15 cellular contexts compared by ENCODE assay signal in the genomic region with DNA sequence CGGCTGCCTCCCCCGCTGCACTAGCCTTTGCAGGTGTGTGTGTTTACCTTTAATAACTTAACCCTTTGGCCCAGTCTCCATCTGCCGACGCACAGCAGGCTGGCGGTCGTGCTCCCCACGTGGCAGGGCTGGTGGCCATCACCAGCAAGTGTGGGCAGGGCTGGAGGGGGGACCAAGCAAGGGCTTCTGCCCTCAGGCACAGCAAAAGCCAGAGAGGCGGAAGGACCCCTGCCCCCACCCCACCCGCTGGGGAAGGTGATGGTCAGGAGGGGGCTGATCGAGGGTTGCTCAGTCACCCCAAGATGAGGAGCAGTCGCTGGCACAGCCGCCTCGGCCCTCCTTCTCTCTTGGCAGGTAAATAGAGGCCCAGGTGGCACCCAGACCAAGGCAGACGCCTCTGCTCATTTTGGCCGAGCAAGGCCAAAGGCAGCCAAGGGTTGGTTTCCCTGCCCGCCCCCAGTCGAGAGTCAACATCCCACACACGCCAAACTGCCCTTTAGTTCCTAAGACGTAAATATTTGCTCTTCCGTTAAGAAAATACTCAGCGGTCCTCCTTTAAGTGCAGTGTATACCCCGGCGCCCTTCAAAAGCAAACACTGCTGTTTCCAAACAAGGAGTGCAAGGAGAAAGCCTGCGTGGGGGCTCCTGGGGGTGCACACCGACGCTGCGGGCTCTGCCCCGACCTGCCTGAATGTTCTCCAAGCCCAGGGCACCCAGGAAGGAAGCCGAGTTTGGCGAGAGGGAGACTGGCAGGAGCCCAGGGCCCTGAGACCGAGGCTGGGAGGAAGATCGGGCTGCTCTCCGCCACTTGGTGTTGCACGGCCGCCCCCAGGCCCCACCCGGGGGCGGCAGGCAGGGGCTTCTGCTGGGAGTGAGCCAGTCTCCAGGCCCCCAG.
DNase-seq lines count a peak whose midpoint lies in the region; ATAC-seq and TF ChIP-seq lines count a peak whose summit lies in the region.
"Had no signal": no experiment of that assay in that cellular context is flagged by ENCODE, and none has a peak within 500 bp of the region (broad histone marks: within the 10 kb centered on the region; RNA-seq: fewer than 3 reads in every experiment).

No MANE protein-coding gene starts in this region.

- H3K9me3 ChIP-seq in MM.1S (replicated peaks; ENCODE audit: insufficient read depth, low read length) = no peaks in the 10 kb centered on the region
- H3K9me3 ChIP-seq: psoas muscle had no signal

- peak; percentile 78 for DNase-seq in DMS79 treated with DMSO at 0.1 percent for 48 hours (lab: John Stamatoyannopoulos, UW)
- DNase-seq in NCI-H2196 treated with DMSO at 0.1 percent for 48 hours (lab: John Stamatoyannopoulos, UW; ENCODE audit: unreplicated experiment) = peak; percentile 83
- no peak for DNase-seq in epithelial cell of prostate (ENCODE audit: low read depth, low spot score)
- DNase-seq in NCI-H82 (lab: John Stamatoyannopoulos, UW) = no peak
- DNase-seq in KG1 (lab: John Stamatoyannopoulos, UW) = no peak
- no peak for DNase-seq in MM.1S
- DNase-seq: amniotic stem cell; DND-41; HCEC 1CT; NCI-H2227 treated with DMSO at 0.1 percent for 48 hours; stimulated activated CD4-positive, alpha-beta T cell treated with anti-CD3 and anti-CD28 coated beads, Interleukin-4, amount 100 ng/mL, for 24 hours; stimulated activated naive CD8-positive, alpha-beta T cell treated with anti-CD3 and anti-CD28 coated beads, Interleukin-15, amount 100 ng/mL, for 72 hours had no signal

- H3K9me2 ChIP-seq in MM.1S (replicated peaks; ENCODE audit: insufficient read depth, low read length) = no peaks in the 10 kb centered on the region

- TF ChIP-seq CTCF in MM.1S (IDR thresholded peaks at IDR 0.05; ENCODE audit: low read length) = no peak

- H2AFZ ChIP-seq in MM.1S (ENCODE audit: low read length) = no peak overlapping the region

- H3K4me2 ChIP-seq in MM.1S (ENCODE audit: low read depth, low read length) = no peak overlapping the region

- H3K4me1 ChIP-seq in rectal smooth muscle tissue (ENCODE audit: control insufficient read depth, insufficient read depth, low read length) (no peaks in the 10 kb centered on the region), MM.1S (ENCODE audit: low read length) (0 out of 2 replicates have a peak, but pooled peaks cover under 1% of the 10 kb centered on the region)

- H3K79me2 ChIP-seq in MM.1S (ENCODE audit: low read length) = no peaks in the 10 kb centered on the region

- H4K20me1 ChIP-seq in MM.1S (ENCODE audit: insufficient read depth, low read length) = no peaks in the 10 kb centered on the region

- no peaks in the 10 kb centered on the region for H3K27me3 ChIP-seq in rectal smooth muscle tissue (ENCODE audit: control insufficient read depth, insufficient read depth, low read length)
- 0 out of 2 replicates have a peak, but pooled peaks cover 6% of the 10 kb centered on the region for H3K27me3 ChIP-seq in MM.1S (replicated peaks; ENCODE audit: insufficient read depth, low read length)

- H3K27ac ChIP-seq in epithelial cell of prostate (peak overlapping the region; percentile 31), rectal smooth muscle tissue (ENCODE audit: low read depth, low read length) (no peak overlapping the region), MM.1S (ENCODE audit: low read length) (no peak overlapping the region)
- H3K27ac ChIP-seq: psoas muscle had no signal

- no peak for ATAC-seq in GM19397 (IDR thresholded peaks at IDR 0.05; ENCODE audit: unreplicated experiment)
- ATAC-seq: psoas muscle; stimulated activated naive CD8-positive, alpha-beta T cell treated with anti-CD3 and anti-CD28 coated beads, Interleukin-15, amount 100 ng/mL, for 72 hours had no signal

- no peaks in the 10 kb centered on the region for H3F3A ChIP-seq in MM.1S (ENCODE audit: insufficient read depth, low read length)

- H3K9ac ChIP-seq in rectal smooth muscle tissue (ENCODE audit: low read length) = peak overlapping the region; percentile 7
- no peak overlapping the region for H3K9ac ChIP-seq in MM.1S (ENCODE audit: low read length)

- no peak overlapping the region for H3K4me3 ChIP-seq in rectal smooth muscle tissue (ENCODE audit: low read length)
- no peak overlapping the region for H3K4me3 ChIP-seq in MM.1S (ENCODE audit: low read length)
- H3K4me3 ChIP-seq: psoas muscle had no signal

- H3K36me3 ChIP-seq in rectal smooth muscle tissue (ENCODE audit: control insufficient read depth, insufficient read depth, low read length) = no peaks in the 10 kb centered on the region
- no peaks in the 10 kb centered on the region for H3K36me3 ChIP-seq in MM.1S (replicated peaks; ENCODE audit: insufficient read depth, low read length)

Comparison
In these comparisons a context has a peak if more than half of its experiments do, and no peak if none do; other contexts are left out.
1. DNase-seq: peak in DMS79 treated with DMSO at 0.1 percent for 48 hours (single experiment) and NCI-H2196 treated with DMSO at 0.1 percent for 48 hours (single experiment); none in epithelial cell of prostate (single experiment), NCI-H82 (single experiment), KG1 (single experiment) and MM.1S (single experiment).